In the genomic region with DNA sequence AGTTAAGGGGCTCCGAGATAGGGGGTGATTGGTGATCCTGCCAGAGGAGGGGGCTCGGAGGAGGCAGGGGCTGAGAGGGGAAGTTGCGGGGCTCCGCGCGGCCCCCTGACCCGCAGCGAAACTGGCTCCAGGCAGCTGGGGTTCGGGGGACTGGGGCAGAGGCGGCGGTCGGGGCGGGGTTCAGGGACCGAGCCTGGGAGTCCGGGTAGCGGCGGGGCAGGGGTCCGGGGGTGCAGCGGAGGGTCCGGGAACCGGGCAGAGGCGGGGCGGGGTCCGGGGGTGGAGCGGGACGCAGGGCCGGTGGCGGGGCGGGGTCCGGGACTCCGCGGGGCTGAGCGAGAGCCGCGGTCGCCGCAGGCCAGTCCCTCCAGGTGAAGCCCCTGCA, we compare ENCODE assay signal across 22 cellular contexts. TPM values are rescaled to one million over a fixed set of nuclear protein-coding genes. Genes with fewer than 3 reads are reported as not detected.
A peak's percentile ranks its signal among the peaks of the same experiment; 100 is the strongest.
DNase-seq lines count a peak whose midpoint lies in the region; ATAC-seq and TF ChIP-seq lines count a peak whose summit lies in the region.
"Had no signal": no experiment of that assay in that cellular context is flagged by ENCODE, and none has a peak within 500 bp of the region (broad histone marks: within the 10 kb centered on the region; RNA-seq: fewer than 3 reads in every experiment).

No MANE protein-coding gene starts in this region.

- H3K4me1 Mint-ChIP-seq in nephron progenitor cell, result peaks cover 17% of the 10 kb centered on the region
- peaks cover 3% of the 10 kb centered on the region for H3K4me1 Mint-ChIP-seq in activated CD8-positive, alpha-beta memory T cell treated with anti-CD3 and anti-CD28 coated beads, Interleukin-2, amount 10 ng/mL, durations not matched to agents 7 days and 5 days

- WGBS in right cardiac atrium, result 2% methylated on average over 37 of the region's 37 CpGs

- no peaks in the 10 kb centered on the region for H3K9me3 ChIP-seq in right cardiac atrium (ENCODE audit: control insufficient read depth, low read length)
- H3K9me3 ChIP-seq: lower lobe of right lung, MG63 had no signal

- DNase-seq in right cardiac atrium (peak in 2 of 3 donors; percentile 32 to 54), Right ventricle myocardium superior (no peak), coronary artery (ENCODE audit: low spot score) (no peak), nephron progenitor cell (peak; percentile 39), foreskin melanocyte (no peak), COR-L47 (lab: John Stamatoyannopoulos, UW) (no peak)
- no peak for DNase-seq in activated CD8-positive, alpha-beta memory T cell treated with anti-CD3 and anti-CD28 coated beads, Interleukin-2, amount 10 ng/mL, durations not matched to agents 7 days and 5 days
- DNase-seq: activated B cell treated with CpG ODN at 0.5 μM for 24 hours; activated gamma-delta T cell; foreskin fibroblast; MG63; NCI-H1930; NCI-H510A; SHP77; stimulated activated naive CD4-positive, alpha-beta T cell treated with Interleukin-2 at 50 U/mL for 16 hours had no signal

- H3K27me3 ChIP-seq in right cardiac atrium (ENCODE audit: control insufficient read depth, insufficient read depth), result no peaks in the 10 kb centered on the region
- H3K27me3 ChIP-seq: MG63 had no signal

- H3K27ac ChIP-seq in right cardiac atrium (ENCODE audit: low read length) (no peak overlapping the region), coronary artery (no peak overlapping the region)
- H3K27ac ChIP-seq: lower lobe of right lung had no signal

- H3K4me3 ChIP-seq in right cardiac atrium (ENCODE audit: low read length), result peak overlapping the region; percentile 17
- H3K4me3 ChIP-seq in coronary artery, result peak overlapping the region; percentile 55
- H3K4me3 ChIP-seq: lower lobe of right lung, MG63 had no signal

- TF ChIP-seq CTCF in coronary artery (IDR thresholded peaks at IDR 0.05) (no peak), nephron progenitor cell (IDR thresholded peaks at IDR 0.05) (no peak)

- peaks cover 6% of the 10 kb centered on the region for H3K36me3 Mint-ChIP-seq in nephron progenitor cell (ENCODE audit: low read depth)
- peaks cover 3% of the 10 kb centered on the region for H3K36me3 Mint-ChIP-seq in activated CD8-positive, alpha-beta memory T cell treated with anti-CD3 and anti-CD28 coated beads, Interleukin-2, amount 10 ng/mL, durations not matched to agents 7 days and 5 days
- H3K36me3 Mint-ChIP-seq: CD4-positive, alpha-beta memory T cell had no signal

- no peak overlapping the region for H3K4me3 Mint-ChIP-seq in nephron progenitor cell
- no peak overlapping the region for H3K4me3 Mint-ChIP-seq in activated CD8-positive, alpha-beta memory T cell treated with anti-CD3 and anti-CD28 coated beads, Interleukin-2, amount 10 ng/mL, durations not matched to agents 7 days and 5 days
- H3K4me3 Mint-ChIP-seq: activated B cell treated with CpG ODN at 0.5 μM for 24 hours; CD4-positive, alpha-beta memory T cell; T-helper 1 cell treated with Interleukin-12 subunit alpha and Interleukin-12 subunit beta and Interleukin-4 antibody, amounts not matched to agents 30 μg/mL and 1 μg/mL, for 36 hours had no signal

- no peak for ATAC-seq in right cardiac atrium
- ATAC-seq in Right ventricle myocardium superior (ENCODE audit: poor library complexity), result no peak
- no peak for ATAC-seq in activated CD8-positive, alpha-beta memory T cell treated with anti-CD3 and anti-CD28 coated beads, Interleukin-2, amount 10 ng/mL, durations not matched to agents 7 days and 5 days
- ATAC-seq in HG03571 (IDR thresholded peaks at IDR 0.05; ENCODE audit: unreplicated experiment), result no peak

- no peaks in the 10 kb centered on the region for H3K4me1 ChIP-seq in right cardiac atrium (ENCODE audit: control insufficient read depth, insufficient read depth, low read length)
- H3K4me1 ChIP-seq: lower lobe of right lung had no signal

- CTCF ChIA-PET in activated CD8-positive, alpha-beta memory T cell treated with anti-CD3 and anti-CD28 coated beads, Interleukin-2, amount 10 ng/mL, durations not matched to agents 7 days and 5 days (lab: Charles Lee), result interaction anchor here (1.4 to 1.8 kb wide), 2 partner anchors 9 to 13 kb away, joined by 4 to 9 read pairs; no protein-coding TSS in a partner anchor

- peaks cover 14% of the 10 kb centered on the region for H3K9me3 Mint-ChIP-seq in nephron progenitor cell
- H3K9me3 Mint-ChIP-seq in activated CD8-positive, alpha-beta memory T cell treated with anti-CD3 and anti-CD28 coated beads, Interleukin-2, amount 10 ng/mL, durations not matched to agents 7 days and 5 days (ENCODE audit: low read depth), result peaks cover 3% of the 10 kb centered on the region
- H3K9me3 Mint-ChIP-seq: activated B cell treated with CpG ODN at 0.5 μM for 24 hours; CD4-positive, alpha-beta memory T cell had no signal

- H3K27me3 Mint-ChIP-seq in nephron progenitor cell (ENCODE audit: low read depth, poor library complexity), result peaks cover 72% of the 10 kb centered on the region
- H3K27me3 Mint-ChIP-seq in activated CD8-positive, alpha-beta memory T cell treated with anti-CD3 and anti-CD28 coated beads, Interleukin-2, amount 10 ng/mL, durations not matched to agents 7 days and 5 days, result peaks cover 18% of the 10 kb centered on the region

- no peak overlapping the region for H3K27ac Mint-ChIP-seq in nephron progenitor cell
- H3K27ac Mint-ChIP-seq in activated CD8-positive, alpha-beta memory T cell treated with anti-CD3 and anti-CD28 coated beads, Interleukin-2, amount 10 ng/mL, durations not matched to agents 7 days and 5 days, result no peak overlapping the region
- H3K27ac Mint-ChIP-seq: activated B cell treated with CpG ODN at 0.5 μM for 24 hours; CD4-positive, alpha-beta memory T cell; progenitor cell of endocrine pancreas; T-helper 1 cell treated with Interleukin-12 subunit alpha and Interleukin-12 subunit beta and Interleukin-4 antibody, amounts not matched to agents 30 μg/mL and 1 μg/mL, for 36 hours had no signal

- intact Hi-C loops in right cardiac atrium (cut with DNase I) (no loop called here), Right ventricle myocardium superior (cut with DNase I) (no loop called here)

RNA-seq across cellular contexts. Expression of gene MADCAM1, which starts 1.2 kb away (rescaled TPM):
- total RNA-seq in right cardiac atrium, result under 1 TPM; 0.28 to 0.59 (median 0.36) TPM
- polyA plus RNA-seq in right cardiac atrium, result 0.27 TPM
- total RNA-seq in Right ventricle myocardium superior, result 0.24 TPM
- total RNA-seq in activated CD8-positive, alpha-beta memory T cell treated with anti-CD3 and anti-CD28 coated beads, Interleukin-2, amount 10 ng/mL, durations not matched to agents 7 days and 5 days, result under 1 TPM; 0.16 to 0.44 TPM
- total RNA-seq: HT1080 had no signal

RNA-seq across cellular contexts. Expression of gene TPGS1, which starts 9.8 kb away (rescaled TPM):
- total RNA-seq in right cardiac atrium (10 to 100 TPM; 10.9 to 15.6 (median 14.7) TPM), Right ventricle myocardium superior (10.8 TPM)
- polyA plus RNA-seq in right cardiac atrium, result 21.3 TPM
- 10 to 100 TPM; 19.4 to 21.6 TPM for total RNA-seq in activated CD8-positive, alpha-beta memory T cell treated with anti-CD3 and anti-CD28 coated beads, Interleukin-2, amount 10 ng/mL, durations not matched to agents 7 days and 5 days

RNA-seq across cellular contexts. Expression of gene CDC34, which starts 34.1 kb away (rescaled TPM):
- 10 to 100 TPM; 66.8 to 78.4 (median 74.3) TPM for total RNA-seq in right cardiac atrium
- polyA plus RNA-seq in right cardiac atrium, result 95.8 TPM
- 86.3 TPM for total RNA-seq in Right ventricle myocardium superior
- total RNA-seq in activated CD8-positive, alpha-beta memory T cell treated with anti-CD3 and anti-CD28 coated beads, Interleukin-2, amount 10 ng/mL, durations not matched to agents 7 days and 5 days, result 10 to 100 TPM; 58.3 to 58.9 TPM

RNA-seq across cellular contexts. Expression of gene SHC2, which starts 36.6 kb away (rescaled TPM):
- 10 to 100 TPM; 14.3 to 20.0 (median 17.6) TPM for total RNA-seq in right cardiac atrium
- 21.0 TPM for polyA plus RNA-seq in right cardiac atrium
- total RNA-seq in Right ventricle myocardium superior, result 8.8 TPM
- not detected for total RNA-seq in activated CD8-positive, alpha-beta memory T cell treated with anti-CD3 and anti-CD28 coated beads, Interleukin-2, amount 10 ng/mL, durations not matched to agents 7 days and 5 days
- total RNA-seq: activated B cell treated with CpG ODN at 0.5 μM for 24 hours had no signal
- polyA plus RNA-seq: CD4-positive, alpha-beta memory T cell had no signal

RNA-seq across cellular contexts. Expression of gene GZMM, which starts 46.4 kb away (rescaled TPM):
- total RNA-seq in right cardiac atrium (under 1 TPM in 2 of 4 donors, not detected in 2; 0.26 to 0.32 TPM), Right ventricle myocardium superior (0.32 TPM)
- 0.43 TPM for polyA plus RNA-seq in right cardiac atrium
- 10 to 100 TPM; 46.9 to 76.3 TPM for total RNA-seq in activated CD8-positive, alpha-beta memory T cell treated with anti-CD3 and anti-CD28 coated beads, Interleukin-2, amount 10 ng/mL, durations not matched to agents 7 days and 5 days
- total RNA-seq: activated B cell treated with CpG ODN at 0.5 μM for 24 hours, cerebellum, HT1080 had no signal

Comparison
In these comparisons a context has a peak if more than half of its experiments do, and no peak if none do; other contexts are left out.
1. DNase-seq: peak in right cardiac atrium (2 of 3) and nephron progenitor cell (single experiment); none in Right ventricle myocardium superior (single experiment), coronary artery (single experiment), foreskin melanocyte (single experiment), activated CD8-positive, alpha-beta memory T cell treated with anti-CD3 and anti-CD28 coated beads, Interleukin-2, amount 10 ng/mL, durations not matched to agents 7 days and 5 days (single experiment) and COR-L47 (single experiment).